19 cellular contexts compared by ENCODE assay signal in the genomic region with DNA sequence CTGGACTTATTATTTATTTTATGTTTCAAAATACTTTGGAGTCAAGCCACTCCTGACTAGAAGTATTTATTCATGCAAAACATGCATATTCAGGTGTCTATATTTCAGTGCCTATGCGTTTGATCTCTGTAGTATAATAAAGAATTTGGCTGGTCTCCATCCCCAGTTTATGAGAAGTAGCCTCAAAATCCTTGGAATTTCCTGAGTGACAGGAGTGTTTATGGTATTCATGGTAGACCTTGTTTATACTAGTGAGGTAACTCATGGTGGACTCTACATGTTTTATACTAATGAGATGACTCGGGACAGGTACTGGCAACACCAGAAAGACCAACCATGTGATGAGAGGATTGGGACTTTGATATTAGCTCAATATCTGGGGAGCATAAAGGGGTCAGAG. TPM values are rescaled to one million over a fixed set of nuclear protein-coding genes. Genes with fewer than 3 reads are reported as not detected.
A peak's percentile ranks its signal among the peaks of the same experiment; 100 is the strongest.
DNase-seq lines count a peak whose midpoint lies in the region; ATAC-seq and TF ChIP-seq lines count a peak whose summit lies in the region.
"Had no signal": no experiment of that assay in that cellular context is flagged by ENCODE, and none has a peak within 500 bp of the region (broad histone marks: within the 10 kb centered on the region; RNA-seq: fewer than 3 reads in every experiment).

No MANE protein-coding gene starts in this region.

- H3K79me2 ChIP-seq in PC-3 (ENCODE audit: low read length), result no peaks in the 10 kb centered on the region

- no peak overlapping the region for H3K4me3 ChIP-seq in PC-3 (ENCODE audit: low read length)
- no peak overlapping the region for H3K4me3 ChIP-seq in epithelial cell of esophagus (ENCODE audit: low read length)
- no peak overlapping the region for H3K4me3 ChIP-seq in MG63
- no peak overlapping the region for H3K4me3 ChIP-seq in gastrocnemius medialis
- H3K4me3 ChIP-seq: A549, GM23338 had no signal

- no peak for TF ChIP-seq CTCF in PC-3 (conservative IDR thresholded peaks at IDR 0.05; ENCODE audit: low read depth, low read length)
- TF ChIP-seq CTCF in epithelial cell of esophagus (IDR thresholded peaks at IDR 0.05; ENCODE audit: insufficient read depth, low read depth, low read length, missing control alignments), result no peak
- TF ChIP-seq CTCF in gastrocnemius medialis (IDR thresholded peaks at IDR 0.05 in 4 of 5, conservative IDR thresholded peaks at IDR 0.05 in 1 of 5), result no peak

- H2AFZ ChIP-seq in PC-3 (ENCODE audit: low read length), result no peak overlapping the region
- H2AFZ ChIP-seq: GM23338 had no signal

- TF ChIP-seq POLR2A in gastrocnemius medialis (IDR thresholded peaks at IDR 0.05), result no peak

- no peaks in the 10 kb centered on the region for H3K9me2 ChIP-seq in PC-3 (replicated peaks; ENCODE audit: low read length)

- no TSS peak for BruUV-seq in PC-3 (replicated peaks; lab: Mats Ljungman, UMichigan)

- H3K27ac ChIP-seq in PC-3 (ENCODE audit: low read length) (no peak overlapping the region), gastrocnemius medialis (no peak overlapping the region)
- H3K27ac ChIP-seq: A549 had no signal

- DNase-seq in M059J (ENCODE audit: low read depth), result peak; percentile 8
- DNase-seq in PC-3, result peak; percentile 59
- peak; percentile 9 for DNase-seq in epithelial cell of esophagus (ENCODE audit: low read depth)
- DNase-seq in MG63, result no peak
- no peak for DNase-seq in gastrocnemius medialis
- no peak for DNase-seq in activated CD4-positive, alpha-beta T cell treated with anti-CD3 and anti-CD28 coated beads for 1 hour
- DNase-seq: 8988T; C1 segment of cervical spinal cord; Calu3; CD4-positive, alpha-beta memory T cell; COR-L47; DMS53; DMS79 treated with DMSO at 0.1 percent for 48 hours; GF-D8; H9 had no signal

- H3K9me3 ChIP-seq in PC-3 (ENCODE audit: low read length) (no peaks in the 10 kb centered on the region), MG63 (no peaks in the 10 kb centered on the region), gastrocnemius medialis (no peaks in the 10 kb centered on the region)
- H3K9me3 ChIP-seq: A549 had no signal

- in situ Hi-C loops in gastrocnemius medialis (cut with MboI; ENCODE audit: low sequenced_read_pairs in 4 of 4), result no loop called here

- H3F3A ChIP-seq in PC-3 (ENCODE audit: low read length, unreplicated experiment), result no peaks in the 10 kb centered on the region

- no peaks in the 10 kb centered on the region for H3K36me3 ChIP-seq in PC-3 (ENCODE audit: low read depth, low read length)
- no peaks in the 10 kb centered on the region for H3K36me3 ChIP-seq in MG63
- no peaks in the 10 kb centered on the region for H3K36me3 ChIP-seq in gastrocnemius medialis

- CTCF ChIA-PET in PC-3 (lab: Charles Lee), result no interaction called here

- H3K4me1 ChIP-seq in PC-3 (ENCODE audit: insufficient read depth, low read length) (peaks cover 14% of the 10 kb centered on the region), gastrocnemius medialis (no peaks in the 10 kb centered on the region)
- H3K4me1 ChIP-seq: A549 had no signal

- H3K27me3 ChIP-seq in PC-3 (ENCODE audit: low read length), result no peaks in the 10 kb centered on the region
- no peaks in the 10 kb centered on the region for H3K27me3 ChIP-seq in MG63
- H3K27me3 ChIP-seq in gastrocnemius medialis, result no peaks in the 10 kb centered on the region

- intact Hi-C loops in PC-3 (cut with micrococcal nuclease) (no loop called here), gastrocnemius medialis (cut with DNase I; ENCODE audit: low total_unique reads) (no loop called here)

- H3K9ac ChIP-seq in PC-3 (ENCODE audit: low read length), result no peak overlapping the region

- H3K4me2 ChIP-seq in PC-3 (ENCODE audit: low read length), result no peak overlapping the region
- H3K4me2 ChIP-seq: A549, GM23338 had no signal

- peak; percentile 61 for ATAC-seq in PC-3
- ATAC-seq in gastrocnemius medialis, result no peak
- ATAC-seq: A549, GM23338, HCT116 had no signal

- no peaks in the 10 kb centered on the region for H4K20me1 ChIP-seq in PC-3 (ENCODE audit: low read length)

- POLR2A ChIA-PET in PC-3 (lab: Charles Lee; ENCODE audit: unreplicated experiment), result no interaction called here

RNA-seq across cellular contexts. Expression of a gene that starts 43.9 kb away (rescaled TPM):
- 0.27 and 0.32 TPM in 2 replicates for total RNA-seq in M059J (2014; rRNA removed; shearing (Covaris generic))
- total RNA-seq in PC-3 (2014; rRNA removed) (2.2 and 8.3 TPM in 2 replicates), gastrocnemius medialis (under 1 TPM; 0.05 to 0.27 (median 0.08) TPM)
- total RNA-seq in MG63 (2014; rRNA removed; shearing (Covaris generic); ENCODE audit: low replicate concordance), result not detected in 2 replicates
- total RNA-seq: CD4-positive, alpha-beta memory T cell; G401 had no signal

Comparison
In these comparisons a context has a peak if more than half of its experiments do, and no peak if none do; other contexts are left out.
1. DNase-seq: peak in M059J (single experiment), PC-3 (single experiment) and epithelial cell of esophagus (single experiment); none in MG63 (single experiment), gastrocnemius medialis (0 of 2) and activated CD4-positive, alpha-beta T cell treated with anti-CD3 and anti-CD28 coated beads for 1 hour (single experiment).